17 cellular contexts compared by ENCODE assay signal in genomic region chr1:41609166-41609883, GRCh38.
A peak's percentile ranks its signal among the peaks of the same experiment; 100 is the strongest.
DNase-seq lines count a peak whose midpoint lies in the region; ATAC-seq and TF ChIP-seq lines count a peak whose summit lies in the region.
"Had no signal": no experiment of that assay in that cellular context is flagged by ENCODE, and none has a peak within 500 bp of the region (broad histone marks: within the 10 kb centered on the region; RNA-seq: fewer than 3 reads in every experiment).

No MANE protein-coding gene starts in this region.

- no peak overlapping the region for H3K4me3 Mint-ChIP-seq in T-helper 1 cell treated with Interleukin-12 subunit alpha and Interleukin-12 subunit beta and Interleukin-4 antibody, amounts not matched to agents 30 μg/mL and 1 μg/mL, for 36 hours
- H3K4me3 Mint-ChIP-seq in stimulated activated naive CD8-positive, alpha-beta T cell treated with anti-CD3 and anti-CD28 coated beads, Interleukin-15, Interleukin-2, amounts not matched to agents 100 ng/mL and 50 ng/mL, for 24 hours, result no peak overlapping the region
- no peak overlapping the region for H3K4me3 Mint-ChIP-seq in stimulated activated naive CD8-positive, alpha-beta T cell treated with anti-CD3 and anti-CD28 coated beads, Interleukin-15, amount 100 ng/mL, for 72 hours
- H3K4me3 Mint-ChIP-seq in osteocyte (ENCODE audit: unreplicated experiment), result no peak overlapping the region
- no peak overlapping the region for H3K4me3 Mint-ChIP-seq in chondrocyte (ENCODE audit: unreplicated experiment)
- no peak overlapping the region for H3K4me3 Mint-ChIP-seq in Calu3 (ENCODE audit: low read depth, unreplicated experiment)
- H3K4me3 Mint-ChIP-seq: CD4-positive, alpha-beta memory T cell had no signal

- no peak for TF ChIP-seq CTCF in osteocyte (IDR thresholded peaks at IDR 0.05)
- TF ChIP-seq CTCF in chondrocyte (IDR thresholded peaks at IDR 0.05), result no peak
- no peak for TF ChIP-seq CTCF in Calu3 (IDR thresholded peaks at IDR 0.05; ENCODE audit: unreplicated experiment)

- ATAC-seq in stimulated activated naive CD8-positive, alpha-beta T cell treated with anti-CD3 and anti-CD28 coated beads, Interleukin-15, amount 100 ng/mL, for 72 hours, result no peak
- ATAC-seq in HG02981 (IDR thresholded peaks at IDR 0.05; ENCODE audit: unreplicated experiment), result no peak

- CTCF ChIA-PET in Calu3 (lab: Charles Lee), result no interaction called here

- DNase-seq in T-helper 1 cell, result no peak
- DNase-seq in stimulated activated naive CD8-positive, alpha-beta T cell treated with anti-CD3 and anti-CD28 coated beads, Interleukin-15, amount 100 ng/mL, for 72 hours, result no peak
- DNase-seq in osteocyte (ENCODE audit: extremely low spot score, unreplicated experiment), result peak; percentile 51
- no peak for DNase-seq in chondrocyte (ENCODE audit: low spot score)
- no peak for DNase-seq in Calu3
- DNase-seq: Caco-2; CD4-positive, alpha-beta memory T cell; GM23248; Kasumi-1; NCI-H1694 treated with DMSO at 0.1 percent for 48 hours; NCI-H2081 treated with DMSO at 0.1 percent for 48 hours; NCI-H2171 treated with DMSO at 0.1 percent for 48 hours; NCI-H526; Peyer's patch had no signal

- peaks cover 32% of the 10 kb centered on the region for H3K4me1 Mint-ChIP-seq in T-helper 1 cell treated with Interleukin-12 subunit alpha and Interleukin-12 subunit beta and Interleukin-4 antibody, amounts not matched to agents 30 μg/mL and 1 μg/mL, for 36 hours (ENCODE audit: low read depth)
- peaks cover 54% of the 10 kb centered on the region for H3K4me1 Mint-ChIP-seq in stimulated activated naive CD8-positive, alpha-beta T cell treated with anti-CD3 and anti-CD28 coated beads, Interleukin-15, Interleukin-2, amounts not matched to agents 100 ng/mL and 50 ng/mL, for 24 hours (ENCODE audit: low read depth)
- peaks cover 51% of the 10 kb centered on the region for H3K4me1 Mint-ChIP-seq in stimulated activated naive CD8-positive, alpha-beta T cell treated with anti-CD3 and anti-CD28 coated beads, Interleukin-15, amount 100 ng/mL, for 72 hours
- H3K4me1 Mint-ChIP-seq in osteocyte (ENCODE audit: unreplicated experiment) (no peaks in the 10 kb centered on the region), chondrocyte (ENCODE audit: low read depth) (peaks cover 19% of the 10 kb centered on the region), Calu3 (ENCODE audit: low read depth, unreplicated experiment) (no peaks in the 10 kb centered on the region)

- no peaks in the 10 kb centered on the region for H3K9me3 Mint-ChIP-seq in T-helper 1 cell treated with Interleukin-12 subunit alpha and Interleukin-12 subunit beta and Interleukin-4 antibody, amounts not matched to agents 30 μg/mL and 1 μg/mL, for 36 hours
- no peaks in the 10 kb centered on the region for H3K9me3 Mint-ChIP-seq in stimulated activated naive CD8-positive, alpha-beta T cell treated with anti-CD3 and anti-CD28 coated beads, Interleukin-15, Interleukin-2, amounts not matched to agents 100 ng/mL and 50 ng/mL, for 24 hours
- no peaks in the 10 kb centered on the region for H3K9me3 Mint-ChIP-seq in stimulated activated naive CD8-positive, alpha-beta T cell treated with anti-CD3 and anti-CD28 coated beads, Interleukin-15, amount 100 ng/mL, for 72 hours
- H3K9me3 Mint-ChIP-seq in osteocyte (ENCODE audit: unreplicated experiment) (no peaks in the 10 kb centered on the region), chondrocyte (ENCODE audit: low read depth) (no peaks in the 10 kb centered on the region), Calu3 (ENCODE audit: low read depth, unreplicated experiment) (no peaks in the 10 kb centered on the region)

- no peaks in the 10 kb centered on the region for H3K27me3 Mint-ChIP-seq in T-helper 1 cell treated with Interleukin-12 subunit alpha and Interleukin-12 subunit beta and Interleukin-4 antibody, amounts not matched to agents 30 μg/mL and 1 μg/mL, for 36 hours (ENCODE audit: low read depth)
- no peaks in the 10 kb centered on the region for H3K27me3 Mint-ChIP-seq in stimulated activated naive CD8-positive, alpha-beta T cell treated with anti-CD3 and anti-CD28 coated beads, Interleukin-15, Interleukin-2, amounts not matched to agents 100 ng/mL and 50 ng/mL, for 24 hours
- H3K27me3 Mint-ChIP-seq in stimulated activated naive CD8-positive, alpha-beta T cell treated with anti-CD3 and anti-CD28 coated beads, Interleukin-15, amount 100 ng/mL, for 72 hours, result no peaks in the 10 kb centered on the region
- H3K27me3 Mint-ChIP-seq in osteocyte (ENCODE audit: unreplicated experiment) (no peaks in the 10 kb centered on the region), chondrocyte (ENCODE audit: low read depth) (no peaks in the 10 kb centered on the region), Calu3 (ENCODE audit: unreplicated experiment) (no peaks in the 10 kb centered on the region)
- H3K27me3 Mint-ChIP-seq: CD4-positive, alpha-beta memory T cell had no signal

- H3K27ac Mint-ChIP-seq in T-helper 1 cell treated with Interleukin-12 subunit alpha and Interleukin-12 subunit beta and Interleukin-4 antibody, amounts not matched to agents 30 μg/mL and 1 μg/mL, for 36 hours, result peak overlapping the region; percentile 21
- peak overlapping the region; percentile 68 for H3K27ac Mint-ChIP-seq in stimulated activated naive CD8-positive, alpha-beta T cell treated with anti-CD3 and anti-CD28 coated beads, Interleukin-15, Interleukin-2, amounts not matched to agents 100 ng/mL and 50 ng/mL, for 24 hours
- no peak overlapping the region for H3K27ac Mint-ChIP-seq in stimulated activated naive CD8-positive, alpha-beta T cell treated with anti-CD3 and anti-CD28 coated beads, Interleukin-15, amount 100 ng/mL, for 72 hours
- no peak overlapping the region for H3K27ac Mint-ChIP-seq in osteocyte (ENCODE audit: unreplicated experiment)
- no peak overlapping the region for H3K27ac Mint-ChIP-seq in chondrocyte (ENCODE audit: unreplicated experiment)
- H3K27ac Mint-ChIP-seq in Calu3 (ENCODE audit: unreplicated experiment), result no peak overlapping the region

- H3K36me3 Mint-ChIP-seq in T-helper 1 cell treated with Interleukin-12 subunit alpha and Interleukin-12 subunit beta and Interleukin-4 antibody, amounts not matched to agents 30 μg/mL and 1 μg/mL, for 36 hours (ENCODE audit: low read depth), result peaks cover 23% of the 10 kb centered on the region
- H3K36me3 Mint-ChIP-seq in stimulated activated naive CD8-positive, alpha-beta T cell treated with anti-CD3 and anti-CD28 coated beads, Interleukin-15, Interleukin-2, amounts not matched to agents 100 ng/mL and 50 ng/mL, for 24 hours (ENCODE audit: low read depth), result peaks cover 64% of the 10 kb centered on the region
- H3K36me3 Mint-ChIP-seq in osteocyte (ENCODE audit: unreplicated experiment), result peaks cover 2% of the 10 kb centered on the region
- peaks cover 1% of the 10 kb centered on the region for H3K36me3 Mint-ChIP-seq in chondrocyte (ENCODE audit: low read depth)
- no peaks in the 10 kb centered on the region for H3K36me3 Mint-ChIP-seq in Calu3 (ENCODE audit: insufficient read depth, unreplicated experiment)

- no TSS peak for BruUV-seq in Calu3 (replicated peaks; lab: Mats Ljungman, UMichigan)

- intact Hi-C loops in Calu3 (cut with micrococcal nuclease; ENCODE audit: unreplicated experiment), result no loop called here

Comparison
In these comparisons a context has a peak if more than half of its experiments do, and no peak if none do; other contexts are left out.
1. H3K27ac Mint-ChIP-seq: peak in T-helper 1 cell treated with Interleukin-12 subunit alpha and Interleukin-12 subunit beta and Interleukin-4 antibody, amounts not matched to agents 30 μg/mL and 1 μg/mL, for 36 hours (single experiment) and stimulated activated naive CD8-positive, alpha-beta T cell treated with anti-CD3 and anti-CD28 coated beads, Interleukin-15, Interleukin-2, amounts not matched to agents 100 ng/mL and 50 ng/mL, for 24 hours (single experiment); none in stimulated activated naive CD8-positive, alpha-beta T cell treated with anti-CD3 and anti-CD28 coated beads, Interleukin-15, amount 100 ng/mL, for 72 hours (0 of 2), osteocyte (single experiment), chondrocyte (single experiment) and Calu3 (single experiment).